1 cellular context compared by ENCODE assay signal in the genomic region with DNA sequence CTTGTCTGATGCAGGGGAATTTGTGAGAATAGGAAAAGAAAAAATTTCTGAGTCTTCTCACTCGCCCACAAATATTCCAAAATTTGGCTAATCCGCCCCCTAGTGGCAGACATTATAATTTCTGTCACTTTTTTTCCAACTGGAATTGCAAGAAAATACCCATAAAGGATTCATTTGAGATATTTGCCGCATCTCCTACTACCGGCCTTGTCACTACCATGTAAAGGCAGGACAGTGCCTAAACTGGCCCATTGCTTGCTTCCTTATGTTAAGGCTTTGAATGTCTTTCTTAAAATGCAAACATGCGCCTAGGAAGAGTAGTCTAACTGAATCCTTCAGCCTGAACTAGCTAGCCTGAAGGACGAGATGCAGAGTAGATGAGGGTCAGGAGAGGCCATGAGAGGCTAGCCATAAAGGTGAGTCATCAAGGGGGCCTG.
TF ChIP-seq lines count a peak whose summit lies in the region.

No MANE protein-coding gene starts in this region.

TF ChIP-seq in endothelial cell of umbilical vein, 7 proteins besides CTCF, POLR2A, EP300 and RAD21 (continued from another document):
- TF ChIP-seq, protein P1, sequence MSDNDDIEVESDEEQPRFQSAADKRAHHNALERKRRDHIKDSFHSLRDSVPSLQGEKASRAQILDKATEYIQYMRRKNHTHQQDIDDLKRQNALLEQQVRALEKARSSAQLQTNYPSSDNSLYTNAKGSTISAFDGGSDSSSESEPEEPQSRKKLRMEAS (IDR thresholded peaks at IDR 0.05; ENCODE audit: insufficient read depth, insufficient read length), result no peak
